Comparison of ENCODE assay signal across 10 cellular contexts in genomic region chr2:159140070-159140774, GRCh38.
DNase-seq lines count a peak whose midpoint lies in the region; ATAC-seq and TF ChIP-seq lines count a peak whose summit lies in the region.
"Had no signal": no experiment of that assay in that cellular context is flagged by ENCODE, and none has a peak within 500 bp of the region (broad histone marks: within the 10 kb centered on the region; RNA-seq: fewer than 3 reads in every experiment).

No MANE protein-coding gene starts in this region.

- no peak for TF ChIP-seq CTCF in chondrocyte (IDR thresholded peaks at IDR 0.05)
- TF ChIP-seq CTCF in stomach (IDR thresholded peaks at IDR 0.05): no peak

- H3K27me3 Mint-ChIP-seq in chondrocyte (ENCODE audit: low read depth): no peaks in the 10 kb centered on the region
- peaks cover 4% of the 10 kb centered on the region for H3K27me3 Mint-ChIP-seq in activated T-helper 17 cell treated with anti-CD3 and anti-CD28 coated beads, Interleukin-2, amount 50 U/mL, for 72 hours

- H3K36me3 ChIP-seq in stomach: no peaks in the 10 kb centered on the region

- peaks cover 0 to 44% (median 12%) of the 10 kb centered on the region in 4 donors for H3K4me1 ChIP-seq in stomach

- TF ChIP-seq EP300 in stomach (IDR thresholded peaks at IDR 0.05): no peak

- H3K9me3 ChIP-seq in stomach: no peaks in the 10 kb centered on the region

- TF ChIP-seq POLR2A in stomach (IDR thresholded peaks at IDR 0.05): no peak

- no peak overlapping the region for H3K27ac ChIP-seq in stomach

- peak overlapping the region; percentile 50 for H3K27ac Mint-ChIP-seq in chondrocyte (ENCODE audit: unreplicated experiment)
- no peak overlapping the region for H3K27ac Mint-ChIP-seq in activated T-helper 17 cell treated with anti-CD3 and anti-CD28 coated beads, Interleukin-2, amount 50 U/mL, for 72 hours
- H3K27ac Mint-ChIP-seq: natural killer cell; T-helper 2 cell treated with Interferon-gamma antibody and Interleukin-4, amounts not matched to agents 5 μg/mL and 100 μg/mL, for 36 hours had no signal

- peaks cover 4% of the 10 kb centered on the region for H3K36me3 Mint-ChIP-seq in chondrocyte (ENCODE audit: low read depth)
- no peaks in the 10 kb centered on the region for H3K36me3 Mint-ChIP-seq in activated T-helper 17 cell treated with anti-CD3 and anti-CD28 coated beads, Interleukin-2, amount 50 U/mL, for 72 hours (ENCODE audit: low read depth)
- H3K36me3 Mint-ChIP-seq: natural killer cell had no signal

- no peak overlapping the region for H3K4me3 ChIP-seq in stomach

- DNase-seq in NOMO-1 (lab: John Stamatoyannopoulos, UW; ENCODE audit: unreplicated experiment in 2 of 2) (peak; percentile 17 to 62), chondrocyte (ENCODE audit: low spot score) (no peak), non-pigmented ciliary epithelial cell (ENCODE audit: low read depth) (peak; percentile 63), stomach (no peak)
- DNase-seq in activated CD4-positive, CD25-positive, alpha-beta regulatory T cell (lab: John Stamatoyannopoulos, UW): no peak
- DNase-seq: natural killer cell, NCI-H526 had no signal

- H3K4me3 Mint-ChIP-seq in chondrocyte (ENCODE audit: unreplicated experiment): no peak overlapping the region
- H3K4me3 Mint-ChIP-seq in activated T-helper 17 cell treated with anti-CD3 and anti-CD28 coated beads, Interleukin-2, amount 50 U/mL, for 72 hours: no peak overlapping the region
- H3K4me3 Mint-ChIP-seq: natural killer cell; T-helper 2 cell treated with Interferon-gamma antibody and Interleukin-4, amounts not matched to agents 5 μg/mL and 100 μg/mL, for 36 hours had no signal

- intact Hi-C loops in stomach (cut with DNase I; ENCODE audit: low total_unique reads): no loop called here

- WGBS in stomach, 5 donors: 75 to 91% (median 83%) methylated on average over 2 of the region's 2 CpGs

- H3K27me3 ChIP-seq in stomach: no peaks in the 10 kb centered on the region

- H3K9me3 Mint-ChIP-seq in chondrocyte (ENCODE audit: low read depth): no peaks in the 10 kb centered on the region
- H3K9me3 Mint-ChIP-seq in activated T-helper 17 cell treated with anti-CD3 and anti-CD28 coated beads, Interleukin-2, amount 50 U/mL, for 72 hours: no peaks in the 10 kb centered on the region
- H3K9me3 Mint-ChIP-seq: natural killer cell; T-helper 2 cell treated with Interferon-gamma antibody and Interleukin-4, amounts not matched to agents 5 μg/mL and 100 μg/mL, for 36 hours had no signal

- peak; percentile 51 for ATAC-seq in GM18868 (IDR thresholded peaks at IDR 0.05; ENCODE audit: unreplicated experiment)
- ATAC-seq in activated T-helper 17 cell treated with anti-CD3 and anti-CD28 coated beads, Interleukin-2, amount 50 U/mL, for 72 hours (replicated peaks): no peak
- ATAC-seq: natural killer cell had no signal

- peaks cover 62% of the 10 kb centered on the region for H3K4me1 Mint-ChIP-seq in chondrocyte (ENCODE audit: low read depth)
- no peaks in the 10 kb centered on the region for H3K4me1 Mint-ChIP-seq in activated T-helper 17 cell treated with anti-CD3 and anti-CD28 coated beads, Interleukin-2, amount 50 U/mL, for 72 hours

Comparison
In these comparisons a context has a peak if more than half of its experiments do, and no peak if none do; other contexts are left out.
1. DNase-seq: peak in NOMO-1 (2 of 2) and non-pigmented ciliary epithelial cell (single experiment); none in chondrocyte (single experiment), activated CD4-positive, CD25-positive, alpha-beta regulatory T cell (0 of 4) and stomach (single experiment).